Comparison of ENCODE assay signal across 1 cellular context in the genomic region with DNA sequence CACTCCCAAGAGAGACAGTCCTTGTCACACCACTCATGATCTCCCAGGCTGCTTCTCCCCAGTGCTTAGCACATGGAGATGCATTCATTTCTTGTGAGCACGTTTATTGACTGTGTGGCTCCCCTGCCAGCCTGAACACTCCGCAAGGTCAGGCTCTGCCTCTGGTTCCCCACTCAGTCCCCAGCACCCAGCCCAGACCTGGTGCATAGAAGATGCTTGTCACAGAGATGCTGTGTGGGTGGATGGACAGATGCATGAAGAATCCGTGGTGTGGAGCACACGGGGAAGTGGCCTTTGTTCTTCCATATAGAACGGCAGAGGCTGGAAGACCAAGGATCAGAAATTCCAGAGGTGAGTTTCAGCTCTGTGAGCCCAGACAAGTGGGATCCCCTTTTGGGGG.
TF ChIP-seq lines count a peak whose summit lies in the region.

No MANE protein-coding gene starts in this region.

TF ChIP-seq in GM12878, 131 proteins besides CTCF, POLR2A, EP300 and RAD21:
- TF ChIP-seq CEBPZ (IDR thresholded peaks at IDR 0.05; ENCODE audit: low read depth, low read length) (no peak), SRF (IDR thresholded peaks at IDR 0.05; ENCODE audit: low read depth in 2 of 2, low read length in 2 of 2) (no peak), ZSCAN29 (IDR thresholded peaks at IDR 0.05) (no peak), BHLHE40 (IDR thresholded peaks at IDR 0.05; ENCODE audit: borderline replicate concordance in 1 of 2, low read depth in 2 of 2, low read length in 1 of 2) (no peak), JUND (IDR thresholded peaks at IDR 0.05; ENCODE audit: low read depth, low read length) (no peak), FOXM1 (IDR thresholded peaks at IDR 0.05; ENCODE audit: low read depth, low read length) (no peak), SIX5 (IDR thresholded peaks at IDR 0.05; ENCODE audit: low read depth, low read length, severe bottlenecking) (no peak), ZNF24 (IDR thresholded peaks at IDR 0.05) (no peak), NBN (IDR thresholded peaks at IDR 0.05) (no peak), E4F1 (IDR thresholded peaks at IDR 0.05; ENCODE audit: borderline replicate concordance, partially characterized antibody) (no peak), GATAD2B (conservative IDR thresholded peaks at IDR 0.05; ENCODE audit: low read depth) (no peak), HDGF (IDR thresholded peaks at IDR 0.05) (no peak), SPI1 (IDR thresholded peaks at IDR 0.05; ENCODE audit: borderline replicate concordance, insufficient read depth, low read depth, low read length) (no peak)
- TF ChIP-seq, protein P1, sequence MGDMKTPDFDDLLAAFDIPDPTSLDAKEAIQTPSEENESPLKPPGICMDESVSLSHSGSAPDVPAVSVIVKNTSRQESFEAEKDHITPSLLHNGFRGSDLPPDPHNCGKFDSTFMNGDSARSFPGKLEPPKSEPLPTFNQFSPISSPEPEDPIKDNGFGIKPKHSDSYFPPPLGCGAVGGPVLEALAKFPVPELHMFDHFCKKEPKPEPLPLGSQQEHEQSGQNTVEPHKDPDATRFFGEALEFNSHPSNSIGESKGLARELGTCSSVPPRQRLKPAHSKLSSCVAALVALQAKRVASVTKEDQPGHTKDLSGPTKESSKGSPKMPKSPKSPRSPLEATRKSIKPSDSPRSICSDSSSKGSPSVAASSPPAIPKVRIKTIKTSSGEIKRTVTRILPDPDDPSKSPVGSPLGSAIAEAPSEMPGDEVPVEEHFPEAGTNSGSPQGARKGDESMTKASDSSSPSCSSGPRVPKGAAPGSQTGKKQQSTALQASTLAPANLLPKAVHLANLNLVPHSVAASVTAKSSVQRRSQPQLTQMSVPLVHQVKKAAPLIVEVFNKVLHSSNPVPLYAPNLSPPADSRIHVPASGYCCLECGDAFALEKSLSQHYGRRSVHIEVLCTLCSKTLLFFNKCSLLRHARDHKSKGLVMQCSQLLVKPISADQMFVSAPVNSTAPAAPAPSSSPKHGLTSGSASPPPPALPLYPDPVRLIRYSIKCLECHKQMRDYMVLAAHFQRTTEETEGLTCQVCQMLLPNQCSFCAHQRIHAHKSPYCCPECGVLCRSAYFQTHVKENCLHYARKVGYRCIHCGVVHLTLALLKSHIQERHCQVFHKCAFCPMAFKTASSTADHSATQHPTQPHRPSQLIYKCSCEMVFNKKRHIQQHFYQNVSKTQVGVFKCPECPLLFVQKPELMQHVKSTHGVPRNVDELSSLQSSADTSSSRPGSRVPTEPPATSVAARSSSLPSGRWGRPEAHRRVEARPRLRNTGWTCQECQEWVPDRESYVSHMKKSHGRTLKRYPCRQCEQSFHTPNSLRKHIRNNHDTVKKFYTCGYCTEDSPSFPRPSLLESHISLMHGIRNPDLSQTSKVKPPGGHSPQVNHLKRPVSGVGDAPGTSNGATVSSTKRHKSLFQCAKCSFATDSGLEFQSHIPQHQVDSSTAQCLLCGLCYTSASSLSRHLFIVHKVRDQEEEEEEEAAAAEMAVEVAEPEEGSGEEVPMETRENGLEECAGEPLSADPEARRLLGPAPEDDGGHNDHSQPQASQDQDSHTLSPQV (IDR thresholded peaks at IDR 0.05): no peak
